Comparison of ENCODE assay signal across 25 cellular contexts in genomic region chr7:14585232-14585631, GRCh38.
DNase-seq lines count a peak whose midpoint lies in the region; ATAC-seq, FAIRE-seq and TF ChIP-seq lines count a peak whose summit lies in the region.
"Had no signal": no experiment of that assay in that cellular context is flagged by ENCODE, and none has a peak within 500 bp of the region (broad histone marks: within the 10 kb centered on the region; RNA-seq: fewer than 3 reads in every experiment).

No MANE protein-coding gene starts in this region.

- no peak overlapping the region for H4K8ac ChIP-seq in mesenchymal stem cell (ENCODE audit: low read length)

- ATAC-seq in K562 (no peak), HG03469 (IDR thresholded peaks at IDR 0.05; ENCODE audit: unreplicated experiment) (no peak)
- ATAC-seq: GM12878 had no signal

- H3K9ac ChIP-seq in K562 (ENCODE audit: insufficient read depth in 1 of 2, low read depth in 2 of 2, low read length in 2 of 2), result no peak overlapping the region
- no peak overlapping the region for H3K9ac ChIP-seq in mesenchymal stem cell (ENCODE audit: low read length)
- H3K9ac ChIP-seq: BLaER1 had no signal

- BruUV-seq in K562 (replicated peaks; lab: Mats Ljungman, UMichigan), result no TSS peak

- no peaks in the 10 kb centered on the region for H3K27me3 ChIP-seq in K562 (ENCODE audit: control insufficient read depth in 2 of 2, insufficient read depth in 2 of 2, low read length in 2 of 2)
- no peaks in the 10 kb centered on the region for H3K27me3 ChIP-seq in mesenchymal stem cell (ENCODE audit: control insufficient read depth in 1 of 2, insufficient read depth in 1 of 2, low read length in 2 of 2)
- H3K27me3 ChIP-seq: BE2C, BLaER1 had no signal

- in situ Hi-C loops in K562 (cut with MboI), result no loop called here

- H3K79me2 ChIP-seq in K562 (ENCODE audit: control insufficient read depth, insufficient read depth, low read length), result no peaks in the 10 kb centered on the region

- CTCF ChIA-PET in K562 (lab: Yijun Ruan, JAX; ENCODE audit: low intra/inter-chr PET ratio), result no interaction called here

- TF ChIP-seq POLR2A in H54 (IDR thresholded peaks at IDR 0.05; ENCODE audit: low read depth, low read length) (no peak), K562 (conservative IDR thresholded peaks at IDR 0.05) (no peak)

- no peak for TF ChIP-seq CTCF in K562 (IDR thresholded peaks at IDR 0.05 in 2 of 3, conservative IDR thresholded peaks at IDR 0.05 in 1 of 3; ENCODE audit: insufficient read depth in 2 of 3, low read depth in 1 of 3, low read length in 3 of 3)

- POLR2A ChIA-PET in K562 (lab: Yijun Ruan, JAX), result no interaction called here

- intact Hi-C loops in K562 (cut with micrococcal nuclease), result no loop called here

- TF ChIP-seq EP300 in K562 (IDR thresholded peaks at IDR 0.05; ENCODE audit: low read length), result no peak

- no peak overlapping the region for H3K14ac ChIP-seq in mesenchymal stem cell (ENCODE audit: low read length in 2 of 2)

- no peak overlapping the region for H2BK120ac ChIP-seq in mesenchymal stem cell (ENCODE audit: low read depth, low read length)

- 0% methylated on average over 2 of the region's 2 CpGs for WGBS in K562 (ENCODE audit: insufficient coverage, low coverage, missing lambda C conversion rate)
- WGBS in mesenchymal stem cell, result 66% methylated on average over 2 of the region's 2 CpGs

- no peak overlapping the region for H2AK5ac ChIP-seq in mesenchymal stem cell (ENCODE audit: low read length, severe bottlenecking)

- H3K4me1 ChIP-seq in K562 (replicated peaks in 1 of 2; ENCODE audit: control insufficient read depth in 2 of 2, insufficient read depth in 2 of 2, low read length in 2 of 2) (no peaks in the 10 kb centered on the region), mesenchymal stem cell (ENCODE audit: control insufficient read depth, insufficient read depth, low read depth, low read length) (no peaks in the 10 kb centered on the region)
- H3K4me1 ChIP-seq: BE2C, BLaER1 had no signal

- no peak overlapping the region for H4K91ac ChIP-seq in mesenchymal stem cell (ENCODE audit: low read length)

- no peak overlapping the region for H3K4ac ChIP-seq in mesenchymal stem cell (ENCODE audit: low read depth in 1 of 2, low read length in 2 of 2)

- H2BK15ac ChIP-seq in mesenchymal stem cell (ENCODE audit: low read depth, poor library complexity, severe bottlenecking), result no peak overlapping the region

- no peak overlapping the region for H3K4me3 ChIP-seq in K562
- peak overlapping the region in 1 of 2 experiments; percentile 48 for H3K4me3 ChIP-seq in mesenchymal stem cell (ENCODE audit: insufficient read depth in 1 of 2, low read depth in 1 of 2, low read length in 2 of 2)
- H3K4me3 ChIP-seq: BLaER1, GM12878 had no signal

- H3K36me3 ChIP-seq in K562 (ENCODE audit: control insufficient read depth, insufficient read depth, low read length) (no peaks in the 10 kb centered on the region), mesenchymal stem cell (ENCODE audit: control insufficient read depth in 1 of 2, insufficient read depth in 2 of 2, low read depth in 1 of 2, low read length in 2 of 2) (no peaks in the 10 kb centered on the region)
- H3K36me3 ChIP-seq: BE2C, BLaER1 had no signal

- no peak overlapping the region for H3K23ac ChIP-seq in mesenchymal stem cell (ENCODE audit: low read length in 2 of 2)

- H2AFZ ChIP-seq in K562 (ENCODE audit: low read depth, low read length) (no peak overlapping the region), mesenchymal stem cell (ENCODE audit: low read depth, low read length) (no peak overlapping the region)

- no peaks in the 10 kb centered on the region for H4K20me1 ChIP-seq in K562 (replicated peaks; ENCODE audit: control insufficient read depth, insufficient read depth, low read length)
- H4K20me1 ChIP-seq: BLaER1 had no signal

- H3K79me1 ChIP-seq in mesenchymal stem cell (replicated peaks; ENCODE audit: low read length, poor library complexity, severe bottlenecking), result no peaks in the 10 kb centered on the region

- no peak for DNase-seq in H54 (ENCODE audit: insufficient read length, low spot score)
- DNase-seq in OCI-M1 (lab: John Stamatoyannopoulos, UW), result peak; percentile 1
- DNase-seq in K562 (ENCODE audit: extremely low read depth in 1 of 4, low spot score in 3 of 4), result no peak
- no peak for DNase-seq in mesenchymal stem cell
- DNase-seq: 8988T; ACHN; BE2C; C1 segment of cervical spinal cord; CD4-positive, alpha-beta memory T cell; CD4-positive, CD25-positive, alpha-beta regulatory T cell; CD8-positive, alpha-beta memory T cell; COR-L47; DMS 273 treated with DMSO at 0.1 percent for 48 hours; DMS153; DMS53; DMS79; DND-41; EL; GDM1 had no signal

- H2BK5ac ChIP-seq in mesenchymal stem cell (ENCODE audit: low read depth, low read length, poor library complexity, severe bottlenecking), result no peak overlapping the region

- H3K27ac ChIP-seq in K562 (ENCODE audit: extremely low read depth, low read depth, low read length), result no peak overlapping the region
- no peak overlapping the region for H3K27ac ChIP-seq in mesenchymal stem cell (ENCODE audit: low read length, poor library complexity, severe bottlenecking)
- H3K27ac ChIP-seq: BLaER1 had no signal

- no peaks in the 10 kb centered on the region for H3K9me1 ChIP-seq in K562 (ENCODE audit: control insufficient read depth, insufficient read depth, low read length)

- H3K18ac ChIP-seq in mesenchymal stem cell (ENCODE audit: low read depth in 1 of 2, low read length in 2 of 2), result no peak overlapping the region

- H3K9me3 ChIP-seq in K562 (replicated peaks; ENCODE audit: control insufficient read depth, insufficient read depth, low read depth, low read length) (peaks cover 2% of the 10 kb centered on the region; the same call in 1 of the 2 replicates), mesenchymal stem cell (ENCODE audit: control insufficient read depth, low read length) (peaks cover 38% of the 10 kb centered on the region)

- no peak overlapping the region for H2BK12ac ChIP-seq in mesenchymal stem cell (ENCODE audit: low read length in 2 of 2)

- no peak for TF ChIP-seq RAD21 in K562 (CRISPR knock-in tag; conservative IDR thresholded peaks at IDR 0.05 in 1 of 2, IDR thresholded peaks at IDR 0.05 in 1 of 2)

- H3K4me2 ChIP-seq in K562 (ENCODE audit: insufficient read depth, low read length), result no peak overlapping the region
- H3K4me2 ChIP-seq in mesenchymal stem cell (ENCODE audit: low read length, poor library complexity, severe bottlenecking), result no peak overlapping the region
- H3K4me2 ChIP-seq: BLaER1 had no signal

- FAIRE-seq in H54 (lab: Jason Lieb, UNC) (peak; percentile 33), K562 (lab: Jason Lieb, UNC) (no peak)
- FAIRE-seq: A204.1, GM12878, GM12892, GM18507 had no signal

TF ChIP-seq in K562, 482 proteins besides CTCF, POLR2A, EP300 and RAD21:
- TF ChIP-seq ETV1 (tag; conservative IDR thresholded peaks at IDR 0.05; ENCODE audit: low read depth), result no peak
- TF ChIP-seq, protein P1, sequence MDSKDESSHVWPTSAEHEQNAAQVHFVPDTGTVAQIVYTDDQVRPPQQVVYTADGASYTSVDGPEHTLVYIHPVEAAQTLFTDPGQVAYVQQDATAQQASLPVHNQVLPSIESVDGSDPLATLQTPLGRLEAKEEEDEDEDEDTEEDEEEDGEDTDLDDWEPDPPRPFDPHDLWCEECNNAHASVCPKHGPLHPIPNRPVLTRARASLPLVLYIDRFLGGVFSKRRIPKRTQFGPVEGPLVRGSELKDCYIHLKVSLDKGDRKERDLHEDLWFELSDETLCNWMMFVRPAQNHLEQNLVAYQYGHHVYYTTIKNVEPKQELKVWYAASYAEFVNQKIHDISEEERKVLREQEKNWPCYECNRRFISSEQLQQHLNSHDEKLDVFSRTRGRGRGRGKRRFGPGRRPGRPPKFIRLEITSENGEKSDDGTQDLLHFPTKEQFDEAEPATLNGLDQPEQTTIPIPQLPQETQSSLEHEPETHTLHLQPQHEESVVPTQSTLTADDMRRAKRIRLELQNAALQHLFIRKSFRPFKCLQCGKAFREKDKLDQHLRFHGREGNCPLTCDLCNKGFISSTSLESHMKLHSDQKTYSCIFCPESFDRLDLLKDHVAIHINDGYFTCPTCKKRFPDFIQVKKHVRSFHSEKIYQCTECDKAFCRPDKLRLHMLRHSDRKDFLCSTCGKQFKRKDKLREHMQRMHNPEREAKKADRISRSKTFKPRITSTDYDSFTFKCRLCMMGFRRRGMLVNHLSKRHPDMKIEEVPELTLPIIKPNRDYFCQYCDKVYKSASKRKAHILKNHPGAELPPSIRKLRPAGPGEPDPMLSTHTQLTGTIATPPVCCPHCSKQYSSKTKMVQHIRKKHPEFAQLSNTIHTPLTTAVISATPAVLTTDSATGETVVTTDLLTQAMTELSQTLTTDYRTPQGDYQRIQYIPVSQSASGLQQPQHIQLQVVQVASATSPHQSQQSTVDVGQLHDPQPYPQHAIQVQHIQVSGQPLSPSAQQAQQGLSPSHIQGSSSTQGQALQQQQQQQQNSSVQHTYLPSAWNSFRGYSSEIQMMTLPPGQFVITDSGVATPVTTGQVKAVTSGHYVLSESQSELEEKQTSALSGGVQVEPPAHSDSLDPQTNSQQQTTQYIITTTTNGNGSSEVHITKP (IDR thresholded peaks at IDR 0.05; ENCODE audit: partially characterized antibody), result no peak
- TF ChIP-seq KLF1 (tag; IDR thresholded peaks at IDR 0.05), result no peak
- no peak for TF ChIP-seq ZBTB8A (IDR thresholded peaks at IDR 0.05; ENCODE audit: partially characterized antibody)
- TF ChIP-seq ZNF311 (CRISPR knock-in tag; IDR thresholded peaks at IDR 0.05), result no peak
- TF ChIP-seq ZNF175 (CRISPR knock-in tag; IDR thresholded peaks at IDR 0.05; ENCODE audit: low read depth), result no peak
- TF ChIP-seq ZNF75A (CRISPR knock-in tag; IDR thresholded peaks at IDR 0.05), result peak; percentile 37; the same call in 1 of the 2 replicates
